ENCODE assay signal across 9 cellular contexts in genomic region chr6:41638801-41639555, GRCh38.
A peak's percentile ranks its signal among the peaks of the same experiment; 100 is the strongest.
DNase-seq lines count a peak whose midpoint lies in the region; TF ChIP-seq lines count a peak whose summit lies in the region.
"Had no signal": no experiment of that assay in that cellular context is flagged by ENCODE, and none has a peak within 500 bp of the region (broad histone marks: within the 10 kb centered on the region; RNA-seq: fewer than 3 reads in every experiment).

No MANE protein-coding gene starts in this region.

- H3K9me2 ChIP-seq in Loucy (replicated peaks; ENCODE audit: low read depth, low read length) (no peaks in the 10 kb centered on the region), MM.1S (replicated peaks; ENCODE audit: insufficient read depth, low read length) (no peaks in the 10 kb centered on the region)

- peak overlapping the region; percentile 96 for H3K9ac ChIP-seq in Loucy (ENCODE audit: low read depth, low read length, poor library complexity, severe bottlenecking)
- no peak overlapping the region for H3K9ac ChIP-seq in MM.1S (ENCODE audit: low read length)

- H3K9me3 ChIP-seq in Loucy (ENCODE audit: insufficient read depth, low read depth, low read length) (no peaks in the 10 kb centered on the region), MM.1S (replicated peaks; ENCODE audit: insufficient read depth, low read length) (no peaks in the 10 kb centered on the region)

- DNase-seq in choroid plexus epithelial cell (ENCODE audit: low read depth): peak; percentile 84
- peak; percentile 79 for DNase-seq in left kidney (ENCODE audit: low read depth, low spot score)
- DNase-seq in HK-2 (ENCODE audit: unreplicated experiment): no peak
- no peak for DNase-seq in epidermal melanocyte (ENCODE audit: insufficient read length, low spot score)
- no peak for DNase-seq in MM.1S
- DNase-seq in stimulated activated CD4-positive, alpha-beta T cell treated with anti-CD3 and anti-CD28 coated beads, Interleukin-12 subunit alpha, Interleukin-12 subunit beta, amount 100 ng/mL, for 4 hours: no peak
- DNase-seq: stimulated activated CD4-positive, alpha-beta T cell treated with anti-CD3 and anti-CD28 coated beads, Interleukin-2, amount 100 ng/mL, for 24 hours had no signal

- peak overlapping the region in 20 of 21 experiments; percentile 12 to 94 (median 82) for H3K27ac ChIP-seq in skin epidermis
- no peak overlapping the region for H3K27ac ChIP-seq in MM.1S (ENCODE audit: low read length)

- H3K4me1 ChIP-seq in Loucy (ENCODE audit: insufficient read depth, low read length, poor library complexity, severe bottlenecking) (peaks cover 84% of the 10 kb centered on the region), MM.1S (ENCODE audit: low read length) (no peaks in the 10 kb centered on the region)

- H4K20me1 ChIP-seq in Loucy (ENCODE audit: insufficient read depth, low read length, poor library complexity, severe bottlenecking): peaks cover 10% of the 10 kb centered on the region
- H4K20me1 ChIP-seq in MM.1S (ENCODE audit: insufficient read depth, low read length): no peaks in the 10 kb centered on the region

- H3K36me3 ChIP-seq in Loucy (ENCODE audit: insufficient read depth, low read length): no peaks in the 10 kb centered on the region
- H3K36me3 ChIP-seq in MM.1S (replicated peaks; ENCODE audit: insufficient read depth, low read length): no peaks in the 10 kb centered on the region

- H3K4me3 ChIP-seq in Loucy (ENCODE audit: low read length, poor library complexity, severe bottlenecking) (peak overlapping the region; percentile 92), choroid plexus epithelial cell (ENCODE audit: low read depth, low read length) (peak overlapping the region; percentile 77), skin epidermis (peak overlapping the region; percentile 36 to 55 (median 39)), MM.1S (ENCODE audit: low read length) (no peak overlapping the region)

- no peak for TF ChIP-seq CTCF in Loucy (conservative IDR thresholded peaks at IDR 0.05; ENCODE audit: low read length)
- TF ChIP-seq CTCF in choroid plexus epithelial cell (conservative IDR thresholded peaks at IDR 0.05; ENCODE audit: low read depth, low read length): no peak
- no peak for TF ChIP-seq CTCF in MM.1S (IDR thresholded peaks at IDR 0.05; ENCODE audit: low read length)

- H3K27me3 ChIP-seq in Loucy (ENCODE audit: insufficient read depth, low read length, poor library complexity, severe bottlenecking): no peaks in the 10 kb centered on the region
- H3K27me3 ChIP-seq in MM.1S (replicated peaks; ENCODE audit: insufficient read depth, low read length): peaks cover 90% of the 10 kb centered on the region

- H3K79me2 ChIP-seq in Loucy (ENCODE audit: insufficient read depth, low read length) (peaks cover 70% of the 10 kb centered on the region), MM.1S (ENCODE audit: low read length) (no peaks in the 10 kb centered on the region)

- H2AFZ ChIP-seq in Loucy (ENCODE audit: low read length) (peak overlapping the region; percentile 40; the same call in 1 of the 2 replicates), MM.1S (ENCODE audit: low read length) (no peak overlapping the region)

- H3F3A ChIP-seq in Loucy (ENCODE audit: low read depth) (peaks cover 5% of the 10 kb centered on the region; the same call in 1 of the 2 replicates), MM.1S (ENCODE audit: insufficient read depth, low read length) (no peaks in the 10 kb centered on the region)

- H3K4me2 ChIP-seq in Loucy (ENCODE audit: low read depth, low read length, poor library complexity, severe bottlenecking): peak overlapping the region; percentile 92
- H3K4me2 ChIP-seq in MM.1S (ENCODE audit: low read depth, low read length): no peak overlapping the region

Comparison
In these comparisons a context has a peak if more than half of its experiments do, and no peak if none do; other contexts are left out.
1. DNase-seq: peak in choroid plexus epithelial cell (single experiment) and left kidney (single experiment); none in HK-2 (single experiment), epidermal melanocyte (single experiment), MM.1S (single experiment) and stimulated activated CD4-positive, alpha-beta T cell treated with anti-CD3 and anti-CD28 coated beads, Interleukin-12 subunit alpha, Interleukin-12 subunit beta, amount 100 ng/mL, for 4 hours (single experiment).